22 cellular contexts compared by ENCODE assay signal in the genomic region with DNA sequence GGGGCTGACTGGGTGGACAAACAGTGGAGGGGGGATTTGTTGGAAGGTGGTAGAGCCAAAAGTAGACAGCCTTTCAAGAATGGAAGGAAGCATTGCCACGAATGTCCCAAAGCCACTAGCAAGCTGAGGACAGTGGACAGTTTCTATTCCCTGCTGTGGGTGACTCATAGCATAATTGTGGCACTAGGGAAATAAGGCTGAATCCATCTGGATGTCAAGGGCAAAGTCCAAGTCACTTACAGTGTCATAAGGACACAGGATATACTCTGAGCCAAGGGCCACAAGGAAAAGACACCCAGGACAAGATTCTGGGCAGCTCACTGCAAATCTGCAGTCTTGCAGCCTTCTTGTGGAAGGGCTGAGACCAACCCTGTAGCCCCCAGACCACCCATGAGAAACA.
DNase-seq lines count a peak whose midpoint lies in the region; ATAC-seq, FAIRE-seq and TF ChIP-seq lines count a peak whose summit lies in the region.
"Had no signal": no experiment of that assay in that cellular context is flagged by ENCODE, and none has a peak within 500 bp of the region (broad histone marks: within the 10 kb centered on the region; RNA-seq: fewer than 3 reads in every experiment).

No MANE protein-coding gene starts in this region.

- WGBS in adrenal gland, 4 donors, result 23 to 38% (median 35%) methylated on average over 1 of the region's 1 CpG
- 38 to 57% methylated on average over 1 of the region's 1 CpG for WGBS in esophagus squamous epithelium, 2 donors

- TF ChIP-seq CTCF in adrenal gland (IDR thresholded peaks at IDR 0.05) (no peak), esophagus squamous epithelium (IDR thresholded peaks at IDR 0.05) (no peak), uterus (IDR thresholded peaks at IDR 0.05) (no peak)

- H3K27ac ChIP-seq in adrenal gland (peak overlapping the region in 2 of 5 donors; percentile 15 to 33), esophagus squamous epithelium (no peak overlapping the region), uterus (no peak overlapping the region)
- H3K27ac ChIP-seq: cardiac muscle cell, GM23248, RWPE1, SK-N-MC, tibial artery, VCaP had no signal

- H3K27me3 ChIP-seq in adrenal gland, result no peaks in the 10 kb centered on the region
- H3K27me3 ChIP-seq in esophagus squamous epithelium, result no peaks in the 10 kb centered on the region
- no peaks in the 10 kb centered on the region for H3K27me3 ChIP-seq in uterus
- H3K27me3 ChIP-seq: cardiac muscle cell had no signal

- H3K4me1 ChIP-seq in adrenal gland (replicated peaks in 1 of 2), result peaks cover 5 to 10% of the 10 kb centered on the region in 2 donors
- no peaks in the 10 kb centered on the region for H3K4me1 ChIP-seq in esophagus squamous epithelium
- no peaks in the 10 kb centered on the region for H3K4me1 ChIP-seq in uterus
- H3K4me1 ChIP-seq: tibial artery had no signal

- no peaks in the 10 kb centered on the region for H3K9me3 ChIP-seq in adrenal gland (replicated peaks in 1 of 3)
- H3K9me3 ChIP-seq in esophagus squamous epithelium, result no peaks in the 10 kb centered on the region
- H3K9me3 ChIP-seq in uterus, result no peaks in the 10 kb centered on the region
- H3K9me3 ChIP-seq: tibial artery had no signal

- H3K36me3 ChIP-seq in adrenal gland (replicated peaks in 1 of 2) (no peaks in the 10 kb centered on the region), esophagus squamous epithelium (no peaks in the 10 kb centered on the region), uterus (no peaks in the 10 kb centered on the region)
- H3K36me3 ChIP-seq: cardiac muscle cell, tibial artery had no signal

- H3K4me3 ChIP-seq in adrenal gland, result no peak overlapping the region
- H3K4me3 ChIP-seq in esophagus squamous epithelium, result no peak overlapping the region
- H3K4me3 ChIP-seq in uterus, result no peak overlapping the region
- H3K4me3 ChIP-seq: cardiac muscle cell, GM23248, SK-N-MC, tibial artery had no signal

- in situ Hi-C loops in Caki2 (cut with HindIII; ENCODE audit: low pct_unique_long_range_greater_than_20kb, low sequenced_read_pairs), result no loop called here

- no peak for FAIRE-seq in HTR-8/SVneo (lab: Jason Lieb, UNC)
- FAIRE-seq: keratinocyte had no signal

- intact Hi-C loops in adrenal gland (cut with DNase I) (no loop called here), esophagus squamous epithelium (cut with DNase I) (no loop called here), uterus (cut with DNase I; ENCODE audit: low total_unique reads) (no loop called here)

- TF ChIP-seq POLR2A in adrenal gland (IDR thresholded peaks at IDR 0.05) (no peak), esophagus squamous epithelium (IDR thresholded peaks at IDR 0.05) (no peak), uterus (IDR thresholded peaks at IDR 0.05) (no peak)

- DNase-seq in Caki2 (ENCODE audit: low read depth) (peak; percentile 70), HTR-8/SVneo (ENCODE audit: insufficient read length, low spot score) (peak; percentile 10), adrenal gland (peak in 5 of 7 donors; percentile 18 to 49 (median 43)), mucosa of gallbladder (ENCODE audit: low spot score) (peak; percentile 71), esophagus squamous epithelium (lab: John Stamatoyannopoulos, UW) (no peak), uterus (no peak), UCSD-AML1 (lab: John Stamatoyannopoulos, UW; ENCODE audit: unreplicated experiment) (no peak)
- DNase-seq: aorta; cortex of kidney; endodermal cell; GF-D8; GM23248; NCI-H187; stimulated activated CD4-positive, alpha-beta T cell treated with anti-CD3 and anti-CD28 coated beads, Interleukin-4, amount 100 ng/mL, for 4 hours; stimulated activated naive CD8-positive, alpha-beta T cell treated with anti-CD3 and anti-CD28 coated beads, Interleukin-15, Interleukin-2, amounts not matched to agents 100 U/mL and 50 U/mL, for 24 hours; tibial artery had no signal

- no peak for ATAC-seq in GM19035 (IDR thresholded peaks at IDR 0.05; ENCODE audit: unreplicated experiment)
- ATAC-seq: stimulated activated naive CD8-positive, alpha-beta T cell treated with anti-CD3 and anti-CD28 coated beads, Interleukin-15, Interleukin-2, amounts not matched to agents 100 U/mL and 50 U/mL, for 24 hours had no signal

Comparison
In these comparisons a context has a peak if more than half of its experiments do, and no peak if none do; other contexts are left out.
1. DNase-seq: peak in Caki2 (single experiment), HTR-8/SVneo (single experiment), adrenal gland (5 of 7) and mucosa of gallbladder (single experiment); none in esophagus squamous epithelium (single experiment), uterus (0 of 2) and UCSD-AML1 (single experiment).